In genomic region chr14:53152909-53153701, GRCh38 we compare ENCODE assay signal across 8 cellular contexts. TPM values are rescaled to one million over a fixed set of nuclear protein-coding genes. Genes with fewer than 3 reads are reported as not detected.
DNase-seq lines count a peak whose midpoint lies in the region; ATAC-seq, FAIRE-seq and TF ChIP-seq lines count a peak whose summit lies in the region.

Gene DDHD1 (minus strand): TSS chr14:53153323. CDS start chr14:53153098, 225 bp downstream.

- ATAC-seq in GM18861 (IDR thresholded peaks at IDR 0.05; ENCODE audit: unreplicated experiment): peak; percentile 40
- peak; percentile 62 for ATAC-seq in HG03097 (IDR thresholded peaks at IDR 0.05; ENCODE audit: low FRiP score, unreplicated experiment)
- ATAC-seq in activated CD4-positive, CD25-positive, alpha-beta regulatory T cell treated with anti-CD3 and anti-CD28 coated beads, Interleukin-2, amount 50 U/mL, for 24 hours: peak; percentile 78 to 80
- ATAC-seq in central memory CD8-positive, alpha-beta T cell (replicated peaks; ENCODE audit: extremely low read depth, poor library complexity, severe bottlenecking): peak; percentile 75

- H3K4me3 ChIP-seq in kidney (ENCODE audit: low read length in 2 of 2): peak within 1 kb of the TSS; percentile 79 to 82

- peaks cover 54% of the 10 kb centered on the region for H3K4me1 Mint-ChIP-seq in central memory CD8-positive, alpha-beta T cell

- peaks cover 28% of the 10 kb centered on the region for H3K36me3 Mint-ChIP-seq in central memory CD8-positive, alpha-beta T cell (ENCODE audit: insufficient read depth)

- no peaks in the 10 kb centered on the region for H3K27me3 Mint-ChIP-seq in central memory CD8-positive, alpha-beta T cell

- no peaks in the 10 kb centered on the region for H3K9me3 Mint-ChIP-seq in central memory CD8-positive, alpha-beta T cell

- FAIRE-seq in kidney (lab: Jason Lieb, UNC): no peak

- DNase-seq in ACHN (peak; percentile 69), NCI-H2227 treated with DMSO at 0.1 percent for 48 hours (lab: John Stamatoyannopoulos, UW) (peak; percentile 62), kidney (peak; percentile 91)
- DNase-seq in central memory CD8-positive, alpha-beta T cell (ENCODE audit: low spot score in 2 of 2): peak; percentile 71 to 75
- peak; percentile 61 to 68 for DNase-seq in stimulated activated CD4-positive, alpha-beta T cell treated with anti-CD3 and anti-CD28 coated beads, Interleukin-15, amount 100 ng/mL, for 48 hours (ENCODE audit: low read depth in 2 of 2)

- H3K36me3 ChIP-seq in kidney (ENCODE audit: control insufficient read depth in 1 of 2, insufficient read depth in 2 of 2, low read length in 2 of 2): no peaks in the 10 kb centered on the region

- H3K27ac ChIP-seq in kidney (ENCODE audit: low read depth in 2 of 2, low read length in 2 of 2): peak within 1 kb of the TSS; percentile 61 to 68

- intact Hi-C loops in kidney (cut with DNase I): no loop called here

- H3K27ac Mint-ChIP-seq in central memory CD8-positive, alpha-beta T cell (ENCODE audit: low read depth): peak within 1 kb of the TSS; percentile 98

- H3K4me3 Mint-ChIP-seq in central memory CD8-positive, alpha-beta T cell: peak within 1 kb of the TSS; percentile 100

- in situ Hi-C loops in ACHN (cut with HindIII; ENCODE audit: low pct_ligation_motif_present, low pct_unique_long_range_greater_than_20kb, low sequenced_read_pairs): no loop called here

- no peak for TF ChIP-seq CTCF in kidney (IDR thresholded peaks at IDR 0.05; ENCODE audit: borderline replicate concordance, extremely low read depth, insufficient read depth)

- peak within 1 kb of the TSS; percentile 57 to 72 for H3K9ac ChIP-seq in kidney (ENCODE audit: low read length in 2 of 2)

- H3K4me1 ChIP-seq in kidney (ENCODE audit: control insufficient read depth in 1 of 2, insufficient read depth in 1 of 2, low read depth in 1 of 2, low read length in 2 of 2): peaks cover 0 to 4% of the 10 kb centered on the region in 2 donors

- H3K9me3 ChIP-seq in kidney (ENCODE audit: control insufficient read depth in 1 of 2, low read length in 2 of 2): no peaks in the 10 kb centered on the region

RNA-seq across cellular contexts. Expression of gene DDHD1, which starts in this region (rescaled TPM):
- total RNA-seq in kidney: 11.9 TPM
- 2.1 TPM for polyA plus RNA-seq in kidney (ENCODE audit: insufficient read depth, low read depth, low replicate concordance)

Comparison
In these comparisons a context has a peak if more than half of its experiments do, and no peak if none do; other contexts are left out.
1. Peak in every context shown above with its lines: DNase-seq, ATAC-seq, H3K4me3 ChIP-seq and H3K27ac ChIP-seq.